Comparison of ENCODE assay signal across 13 cellular contexts in the genomic region with DNA sequence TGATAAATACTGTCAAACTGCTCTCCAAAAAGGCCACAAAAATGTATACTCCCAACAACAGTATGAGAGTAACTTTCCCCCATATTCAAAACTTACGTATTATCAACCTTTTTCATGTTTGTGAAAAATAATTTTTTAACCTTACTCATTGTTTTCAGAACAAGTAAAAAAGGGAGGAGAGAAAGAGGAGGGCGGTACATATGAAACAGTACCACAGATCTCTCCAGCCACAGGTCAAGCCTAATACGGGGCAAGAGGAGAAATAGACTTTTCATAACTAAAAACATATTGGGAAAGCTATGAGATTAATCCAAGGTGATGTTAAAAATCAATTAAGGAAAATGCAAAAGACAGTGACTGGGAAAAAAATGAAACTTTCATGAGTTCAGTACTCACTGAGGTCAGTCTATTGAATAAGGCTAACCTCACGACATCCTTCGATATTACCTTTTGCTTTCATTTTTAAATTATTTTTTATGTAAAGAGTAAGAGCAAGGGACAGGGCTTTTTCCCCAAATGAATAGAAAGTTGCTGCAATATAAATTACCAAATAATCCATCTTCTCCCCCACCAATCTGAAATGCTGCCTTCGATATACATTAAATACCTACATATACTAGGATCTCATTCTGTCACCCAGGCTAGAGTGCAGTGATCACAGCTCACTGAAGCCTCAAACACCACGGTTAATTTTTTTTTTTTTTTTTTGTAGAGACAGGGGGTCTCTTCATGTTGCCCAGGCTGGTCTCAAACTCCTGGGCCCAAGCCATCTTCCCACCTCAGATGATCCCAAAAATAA. TPM values are rescaled to one million over a fixed set of nuclear protein-coding genes. Genes with fewer than 3 reads are reported as not detected.
A peak's percentile ranks its signal among the peaks of the same experiment; 100 is the strongest.
DNase-seq lines count a peak whose midpoint lies in the region; ATAC-seq and TF ChIP-seq lines count a peak whose summit lies in the region.
"Had no signal": no experiment of that assay in that cellular context is flagged by ENCODE, and none has a peak within 500 bp of the region (broad histone marks: within the 10 kb centered on the region; RNA-seq: fewer than 3 reads in every experiment).

No MANE protein-coding gene starts in this region.

- ATAC-seq in GM18502 (IDR thresholded peaks at IDR 0.05; ENCODE audit: poor library complexity, unreplicated experiment) = peak; percentile 55
- peak; percentile 46 for ATAC-seq in GM19467 (IDR thresholded peaks at IDR 0.05; ENCODE audit: unreplicated experiment)
- ATAC-seq in HG03354 (IDR thresholded peaks at IDR 0.05; ENCODE audit: poor library complexity, severe bottlenecking, unreplicated experiment) = peak; percentile 48
- ATAC-seq in lower lobe of right lung = no peak

- H3K36me3 Mint-ChIP-seq in immature natural killer cell = no peaks in the 10 kb centered on the region

- H3K4me3 ChIP-seq in lower lobe of right lung = no peak overlapping the region
- H3K4me3 ChIP-seq: lung had no signal

- intact Hi-C loops in lower lobe of right lung (cut with DNase I) = no loop called here

- H3K4me1 Mint-ChIP-seq in immature natural killer cell = peaks cover 45 to 76% of the 10 kb centered on the region in 2 donors

- H3K9me3 ChIP-seq in lower lobe of right lung = no peaks in the 10 kb centered on the region
- H3K9me3 ChIP-seq: transverse colon had no signal

- H3K27me3 ChIP-seq in lower lobe of right lung (ENCODE audit: low read depth) = no peaks in the 10 kb centered on the region
- H3K27me3 ChIP-seq: transverse colon had no signal

- peak in 2 of 3 donors; percentile 10 to 20 for DNase-seq in immature natural killer cell
- DNase-seq in retina = no peak
- no peak for DNase-seq in NCI-H748 treated with DMSO at 0.1 percent for 48 hours (lab: John Stamatoyannopoulos, UW)
- no peak for DNase-seq in lower lobe of right lung
- DNase-seq in GM03348 (ENCODE audit: low spot score) = no peak
- DNase-seq: activated CD4-positive, alpha-beta T cell treated with anti-CD3 and anti-CD28 coated beads for 4 hours; DMS 273 treated with DMSO at 0.1 percent for 48 hours; NCI-H446; transverse colon had no signal

- peaks cover 0 to 2% (median 0%) of the 10 kb centered on the region in 3 donors for H3K27me3 Mint-ChIP-seq in immature natural killer cell (ENCODE audit: low read depth in 3 of 3)

- H3K27ac Mint-ChIP-seq in immature natural killer cell = peak overlapping the region; percentile 72 to 92 (median 80)

- no peaks in the 10 kb centered on the region for H3K36me3 ChIP-seq in lower lobe of right lung
- H3K36me3 ChIP-seq: transverse colon had no signal

- no peak overlapping the region for H3K27ac ChIP-seq in lower lobe of right lung
- H3K27ac ChIP-seq: transverse colon had no signal

- TF ChIP-seq CTCF in lower lobe of right lung (IDR thresholded peaks at IDR 0.05) = no peak

- peaks cover 15% of the 10 kb centered on the region for H3K4me1 ChIP-seq in lower lobe of right lung

- no peaks in the 10 kb centered on the region for H3K9me3 Mint-ChIP-seq in immature natural killer cell

- peak overlapping the region; percentile 75 to 87 (median 80) for H3K4me3 Mint-ChIP-seq in immature natural killer cell

RNA-seq across cellular contexts. Expression of a gene that starts 25.3 kb away (rescaled TPM):
- 10 to 100 TPM; 22.3 to 70.1 (median 59.4) TPM for polyA plus RNA-seq in immature natural killer cell
- 39.6 TPM for total RNA-seq in lower lobe of right lung

Comparison
In these comparisons a context has a peak if more than half of its experiments do, and no peak if none do; other contexts are left out.
1. ATAC-seq: peak in GM18502 (single experiment), GM19467 (single experiment) and HG03354 (single experiment); none in lower lobe of right lung (0 of 2).
2. DNase-seq: peak in immature natural killer cell (2 of 3); none in retina (single experiment), NCI-H748 treated with DMSO at 0.1 percent for 48 hours (single experiment), lower lobe of right lung (single experiment) and GM03348 (single experiment).